18 cellular contexts compared by ENCODE assay signal in the genomic region with DNA sequence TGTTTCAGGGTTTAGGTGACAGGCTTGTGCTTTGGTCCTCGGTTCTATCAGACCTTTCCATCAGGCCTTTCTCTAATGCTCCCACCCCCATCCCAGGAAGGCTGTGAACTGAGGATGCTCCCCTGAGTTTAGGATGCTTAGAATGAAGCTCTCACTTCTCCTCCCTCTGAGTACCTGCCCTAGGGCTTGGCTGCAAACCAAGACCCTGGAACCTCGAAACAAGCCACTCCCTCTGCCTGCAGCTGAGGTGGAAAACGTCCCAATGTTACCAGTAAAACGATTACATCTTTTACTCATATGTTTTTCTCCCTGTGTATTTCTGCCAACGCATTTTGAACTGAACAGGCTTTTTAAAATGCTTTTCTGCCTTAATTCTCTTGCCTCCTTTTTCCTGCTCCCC.
"Had no signal": no experiment of that assay in that cellular context is flagged by ENCODE, and none has a peak within 500 bp of the region (broad histone marks: within the 10 kb centered on the region; RNA-seq: fewer than 3 reads in every experiment).

No MANE protein-coding gene starts in this region.

- ATAC-seq: activated CD4-positive, CD25-positive, alpha-beta regulatory T cell treated with anti-CD3 and anti-CD28 coated beads, Interleukin-2, amount 50 U/mL, for 24 hours; activated CD8-positive, alpha-beta memory T cell treated with anti-CD3 and anti-CD28 coated beads, Interleukin-2, amount 10 ng/mL, durations not matched to agents 7 days and 5 days; esophagus mucosa; left cardiac atrium; right cardiac atrium; stimulated activated memory B cell treated with anti-CD40 and anti-IgM and Interleukin-4, amounts not matched to agents 10 μg/mL and 1 μg/mL and 100 μg/mL, for 72 hours had no signal

- H3K4me3 ChIP-seq: lower lobe of right lung, upper lobe of left lung had no signal

- DNase-seq: activated CD4-positive, alpha-beta T cell treated with anti-CD3 and anti-CD28 coated beads, Interleukin-2, amount 50 U/mL, for 48 hours; activated CD8-positive, alpha-beta memory T cell treated with anti-CD3 and anti-CD28 coated beads, Interleukin-2, amount 10 ng/mL, durations not matched to agents 7 days and 5 days; activated effector memory CD4-positive, alpha-beta T cell treated with Interleukin-2 at 50 U/mL for 16 hours; activated T-cell treated with anti-CD3 and anti-CD28 coated beads, Interleukin-2, amount 50 U/mL, for 24 hours; amniotic stem cell; brain microvascular endothelial cell; cerebellar nuclear complex; dermis blood vessel endothelial cell; glutamatergic neuron; immature natural killer cell; left cardiac atrium; lower lobe of right lung; midbrain; right cardiac atrium; upper lobe of left lung had no signal

- H3K4me1 ChIP-seq: lower lobe of right lung had no signal

- H3K9me3 ChIP-seq: lower lobe of right lung, upper lobe of left lung had no signal

- H3K27me3 ChIP-seq: brain microvascular endothelial cell, upper lobe of left lung had no signal

- H3K36me3 ChIP-seq: brain microvascular endothelial cell, lower lobe of right lung, upper lobe of left lung had no signal

- H3K27ac ChIP-seq: brain microvascular endothelial cell, upper lobe of left lung had no signal
